Comparison of ENCODE assay signal across 1 cellular context in genomic region chr9:35923927-35924763, GRCh38.
TF ChIP-seq lines count a peak whose summit lies in the region.

No MANE protein-coding gene starts in this region.

TF ChIP-seq in GM12891, 5 proteins besides CTCF, POLR2A, EP300 and RAD21:
- TF ChIP-seq TAF1 (IDR thresholded peaks at IDR 0.05; ENCODE audit: low read depth, low read length) = no peak
- TF ChIP-seq SPI1 (IDR thresholded peaks at IDR 0.05; ENCODE audit: low read depth, low read length) = no peak
- no peak for TF ChIP-seq POU2F2 (IDR thresholded peaks at IDR 0.05; ENCODE audit: low read depth, low read length)
- TF ChIP-seq PAX5 (IDR thresholded peaks at IDR 0.05; ENCODE audit: insufficient read depth, low read length, severe bottlenecking) = no peak
- TF ChIP-seq POLR2AphosphoS5 (IDR thresholded peaks at IDR 0.05; ENCODE audit: low read depth, low read length) = no peak
